1 cellular context compared by ENCODE assay signal in the genomic region with DNA sequence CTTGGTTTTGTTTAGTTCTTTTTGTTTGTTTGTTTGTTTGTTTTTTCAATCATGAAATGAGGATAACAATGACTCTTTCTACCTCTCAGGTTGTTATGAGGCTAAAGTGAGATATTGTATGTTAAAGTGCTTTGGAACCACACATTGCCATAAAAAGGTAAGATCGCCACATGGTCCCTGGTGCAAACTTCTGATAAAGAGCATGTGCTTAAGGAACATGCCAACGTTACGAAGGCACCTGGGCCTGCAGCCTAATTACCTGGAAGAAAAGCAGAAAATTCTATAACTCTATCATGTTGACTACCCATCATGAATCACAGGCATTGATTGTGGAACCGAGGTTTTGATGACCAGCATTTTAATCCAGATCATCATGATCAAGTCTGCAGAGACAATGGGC.
TF ChIP-seq lines count a peak whose summit lies in the region.

No MANE protein-coding gene starts in this region.

TF ChIP-seq in K562, 482 proteins besides CTCF, POLR2A, EP300 and RAD21 (continued from another document):
- TF ChIP-seq, protein P1, sequence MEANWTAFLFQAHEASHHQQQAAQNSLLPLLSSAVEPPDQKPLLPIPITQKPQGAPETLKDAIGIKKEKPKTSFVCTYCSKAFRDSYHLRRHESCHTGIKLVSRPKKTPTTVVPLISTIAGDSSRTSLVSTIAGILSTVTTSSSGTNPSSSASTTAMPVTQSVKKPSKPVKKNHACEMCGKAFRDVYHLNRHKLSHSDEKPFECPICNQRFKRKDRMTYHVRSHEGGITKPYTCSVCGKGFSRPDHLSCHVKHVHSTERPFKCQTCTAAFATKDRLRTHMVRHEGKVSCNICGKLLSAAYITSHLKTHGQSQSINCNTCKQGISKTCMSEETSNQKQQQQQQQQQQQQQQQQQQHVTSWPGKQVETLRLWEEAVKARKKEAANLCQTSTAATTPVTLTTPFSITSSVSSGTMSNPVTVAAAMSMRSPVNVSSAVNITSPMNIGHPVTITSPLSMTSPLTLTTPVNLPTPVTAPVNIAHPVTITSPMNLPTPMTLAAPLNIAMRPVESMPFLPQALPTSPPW (CRISPR knock-in tag; IDR thresholded peaks at IDR 0.05): no peak
- TF ChIP-seq SMAD4 (CRISPR knock-in tag; conservative IDR thresholded peaks at IDR 0.05): no peak
- TF ChIP-seq ELF4 (CRISPR knock-in tag; IDR thresholded peaks at IDR 0.05): no peak
- TF ChIP-seq ZNF778 (CRISPR knock-in tag; IDR thresholded peaks at IDR 0.05): no peak
- TF ChIP-seq BMI1 (IDR thresholded peaks at IDR 0.05; ENCODE audit: low read length): no peak
- TF ChIP-seq KDM1A (IDR thresholded peaks at IDR 0.05): no peak
- peak; percentile 52 for TF ChIP-seq TCF3 (CRISPR knock-in tag; IDR thresholded peaks at IDR 0.05)
- TF ChIP-seq ZNF124 (CRISPR knock-in tag; IDR thresholded peaks at IDR 0.05): no peak
- TF ChIP-seq PTBP1 (IDR thresholded peaks at IDR 0.05; ENCODE audit: low read depth, low read length): no peak
- TF ChIP-seq MYBL2 (IDR thresholded peaks at IDR 0.05; ENCODE audit: low read depth): no peak
- TF ChIP-seq MYBL2 (CRISPR knock-in tag; IDR thresholded peaks at IDR 0.05; ENCODE audit: borderline replicate concordance): no peak
- TF ChIP-seq TAL1 (IDR thresholded peaks at IDR 0.05): 0 out of 2 replicates have a peak, but pooled peaks have one; percentile 20
- TF ChIP-seq L3MBTL2 (IDR thresholded peaks at IDR 0.05): peak; percentile 81
- TF ChIP-seq GABPB1 (CRISPR knock-in tag; IDR thresholded peaks at IDR 0.05): no peak
- TF ChIP-seq ZBTB7A (IDR thresholded peaks at IDR 0.05; ENCODE audit: borderline replicate concordance, control insufficient read depth, low read depth, low read length): no peak
- TF ChIP-seq ZNF263 (CRISPR knock-in tag; IDR thresholded peaks at IDR 0.05; ENCODE audit: borderline replicate concordance): no peak
- TF ChIP-seq, protein P2, sequence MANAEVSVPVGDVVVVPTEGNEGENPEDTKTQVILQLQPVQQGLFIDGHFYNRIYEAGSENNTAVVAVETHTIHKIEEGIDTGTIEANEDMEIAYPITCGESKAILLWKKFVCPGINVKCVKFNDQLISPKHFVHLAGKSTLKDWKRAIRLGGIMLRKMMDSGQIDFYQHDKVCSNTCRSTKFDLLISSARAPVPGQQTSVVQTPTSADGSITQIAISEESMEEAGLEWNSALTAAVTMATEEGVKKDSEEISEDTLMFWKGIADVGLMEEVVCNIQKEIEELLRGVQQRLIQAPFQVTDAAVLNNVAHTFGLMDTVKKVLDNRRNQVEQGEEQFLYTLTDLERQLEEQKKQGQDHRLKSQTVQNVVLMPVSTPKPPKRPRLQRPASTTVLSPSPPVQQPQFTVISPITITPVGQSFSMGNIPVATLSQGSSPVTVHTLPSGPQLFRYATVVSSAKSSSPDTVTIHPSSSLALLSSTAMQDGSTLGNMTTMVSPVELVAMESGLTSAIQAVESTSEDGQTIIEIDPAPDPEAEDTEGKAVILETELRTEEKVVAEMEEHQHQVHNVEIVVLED (CRISPR knock-in tag; IDR thresholded peaks at IDR 0.05): no peak
- TF ChIP-seq ZNF589 (CRISPR knock-in tag; IDR thresholded peaks at IDR 0.05; ENCODE audit: low read depth): no peak
- TF ChIP-seq, protein P3, sequence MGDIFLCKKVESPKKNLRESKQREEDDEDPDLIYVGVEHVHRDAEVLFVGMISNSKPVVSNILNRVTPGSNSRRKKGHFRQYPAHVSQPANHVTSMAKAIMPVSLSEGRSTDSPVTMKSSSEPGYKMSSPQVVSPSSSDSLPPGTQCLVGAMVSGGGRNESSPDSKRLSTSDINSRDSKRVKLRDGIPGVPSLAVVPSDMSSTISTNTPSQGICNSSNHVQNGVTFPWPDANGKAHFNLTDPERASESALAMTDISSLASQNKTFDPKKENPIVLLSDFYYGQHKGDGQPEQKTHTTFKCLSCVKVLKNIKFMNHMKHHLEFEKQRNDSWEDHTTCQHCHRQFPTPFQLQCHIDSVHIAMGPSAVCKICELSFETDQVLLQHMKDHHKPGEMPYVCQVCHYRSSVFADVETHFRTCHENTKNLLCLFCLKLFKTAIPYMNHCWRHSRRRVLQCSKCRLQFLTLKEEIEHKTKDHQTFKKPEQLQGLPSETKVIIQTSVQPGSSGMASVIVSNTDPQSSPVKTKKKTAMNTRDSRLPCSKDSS (IDR thresholded peaks at IDR 0.05; ENCODE audit: low read depth, partially characterized antibody): no peak
- no peak for TF ChIP-seq MBD2 (IDR thresholded peaks at IDR 0.05; ENCODE audit: borderline replicate concordance, low read depth)
- TF ChIP-seq ZNF347 (CRISPR knock-in tag; IDR thresholded peaks at IDR 0.05; ENCODE audit: low read depth): no peak
- TF ChIP-seq FOSL1 (tag; conservative IDR thresholded peaks at IDR 0.05): no peak
- TF ChIP-seq LEF1 (IDR thresholded peaks at IDR 0.05): no peak
- TF ChIP-seq, protein P4, sequence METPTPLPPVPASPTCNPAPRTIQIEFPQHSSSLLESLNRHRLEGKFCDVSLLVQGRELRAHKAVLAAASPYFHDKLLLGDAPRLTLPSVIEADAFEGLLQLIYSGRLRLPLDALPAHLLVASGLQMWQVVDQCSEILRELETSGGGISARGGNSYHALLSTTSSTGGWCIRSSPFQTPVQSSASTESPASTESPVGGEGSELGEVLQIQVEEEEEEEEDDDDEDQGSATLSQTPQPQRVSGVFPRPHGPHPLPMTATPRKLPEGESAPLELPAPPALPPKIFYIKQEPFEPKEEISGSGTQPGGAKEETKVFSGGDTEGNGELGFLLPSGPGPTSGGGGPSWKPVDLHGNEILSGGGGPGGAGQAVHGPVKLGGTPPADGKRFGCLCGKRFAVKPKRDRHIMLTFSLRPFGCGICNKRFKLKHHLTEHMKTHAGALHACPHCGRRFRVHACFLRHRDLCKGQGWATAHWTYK (CRISPR knock-in tag; IDR thresholded peaks at IDR 0.05): no peak
- no peak for TF ChIP-seq DNMT1 (IDR thresholded peaks at IDR 0.05)
- TF ChIP-seq ZNF311 (CRISPR knock-in tag; IDR thresholded peaks at IDR 0.05): no peak
- TF ChIP-seq ZKSCAN3 (CRISPR knock-in tag; IDR thresholded peaks at IDR 0.05): no peak
- TF ChIP-seq CBX3 (IDR thresholded peaks at IDR 0.05; ENCODE audit: borderline replicate concordance in 1 of 2, low read length in 2 of 2): no peak
- TF ChIP-seq HNRNPH1 (optimal IDR thresholded peaks at IDR 0.05; ENCODE audit: low read depth, low read length): no peak
- TF ChIP-seq ZFP1 (CRISPR knock-in tag; IDR thresholded peaks at IDR 0.05): no peak
- no peak for TF ChIP-seq TARDBP (IDR thresholded peaks at IDR 0.05)
- TF ChIP-seq NCOA6 (IDR thresholded peaks at IDR 0.05): no peak
- no peak for TF ChIP-seq ARHGAP35 (IDR thresholded peaks at IDR 0.05; ENCODE audit: partially characterized antibody)
- TF ChIP-seq JUND (IDR thresholded peaks at IDR 0.05; ENCODE audit: borderline replicate concordance, low read depth, low read length): no peak
- TF ChIP-seq JUND (tag; IDR thresholded peaks at IDR 0.05; ENCODE audit: borderline replicate concordance, low read depth, low read length): no peak
- TF ChIP-seq CEBPB (tag; IDR thresholded peaks at IDR 0.05): no peak
- no peak for TF ChIP-seq KAT8 (IDR thresholded peaks at IDR 0.05; ENCODE audit: low read depth)
- TF ChIP-seq, protein P5, sequence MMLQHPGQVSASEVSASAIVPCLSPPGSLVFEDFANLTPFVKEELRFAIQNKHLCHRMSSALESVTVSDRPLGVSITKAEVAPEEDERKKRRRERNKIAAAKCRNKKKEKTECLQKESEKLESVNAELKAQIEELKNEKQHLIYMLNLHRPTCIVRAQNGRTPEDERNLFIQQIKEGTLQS (IDR thresholded peaks at IDR 0.05): no peak
- TF ChIP-seq, protein P5 (CRISPR knock-in tag; conservative IDR thresholded peaks at IDR 0.05): no peak
- no peak for TF ChIP-seq SRSF1 (IDR thresholded peaks at IDR 0.05; ENCODE audit: low read depth, low read length)
